18 cellular contexts compared by ENCODE assay signal in the genomic region with DNA sequence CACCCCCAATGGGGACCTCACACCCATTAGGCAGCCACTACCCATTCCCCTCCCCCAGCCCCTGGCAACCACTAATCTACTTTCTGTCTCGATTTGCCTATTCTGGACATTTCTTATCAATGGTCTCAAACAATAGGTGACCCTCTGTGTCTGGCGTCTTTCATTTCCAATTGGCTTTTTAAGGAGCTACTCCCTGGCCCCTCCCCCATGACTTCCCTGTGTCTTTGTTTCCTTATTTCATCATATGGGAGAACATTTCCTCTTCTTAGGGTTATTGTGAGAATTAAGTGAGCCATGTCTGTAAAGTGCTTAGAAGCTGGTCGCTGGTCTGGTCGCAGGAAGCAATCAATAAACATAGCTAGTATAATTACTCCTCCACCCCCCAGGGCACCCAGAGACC.
DNase-seq lines count a peak whose midpoint lies in the region; ATAC-seq and TF ChIP-seq lines count a peak whose summit lies in the region.
"Had no signal": no experiment of that assay in that cellular context is flagged by ENCODE, and none has a peak within 500 bp of the region (broad histone marks: within the 10 kb centered on the region; RNA-seq: fewer than 3 reads in every experiment).

No MANE protein-coding gene starts in this region.

- no peaks in the 10 kb centered on the region for H3K27me3 ChIP-seq in right atrium auricular region
- no peaks in the 10 kb centered on the region for H3K27me3 ChIP-seq in heart left ventricle
- no peaks in the 10 kb centered on the region for H3K27me3 ChIP-seq in muscle layer of colon (ENCODE audit: control insufficient read depth in 1 of 2, insufficient read depth in 2 of 2, low read length in 2 of 2)
- H3K27me3 ChIP-seq in upper lobe of right lung: no peaks in the 10 kb centered on the region
- H3K27me3 ChIP-seq: ovary had no signal

- H3K9me3 ChIP-seq in right atrium auricular region (no peaks in the 10 kb centered on the region), heart left ventricle (no peaks in the 10 kb centered on the region), muscle layer of colon (ENCODE audit: low read length) (no peaks in the 10 kb centered on the region), upper lobe of right lung (no peaks in the 10 kb centered on the region)
- H3K9me3 ChIP-seq: ovary had no signal

- H3K27ac ChIP-seq in right atrium auricular region (peak overlapping the region; percentile 33 to 46), heart left ventricle (peak overlapping the region in 1 of 12 donors; percentile 84), muscle layer of colon (ENCODE audit: low read depth, low read length) (peak overlapping the region; percentile 19), upper lobe of right lung (peak overlapping the region; percentile 1)
- H3K27ac ChIP-seq: ovary, SK-N-MC had no signal

- H3K9ac ChIP-seq in muscle layer of colon (ENCODE audit: low read length): no peak overlapping the region

- DNase-seq in right atrium auricular region (ENCODE audit: low spot score) (no peak), heart left ventricle (no peak), dermis blood vessel endothelial cell (peak; percentile 70), upper lobe of right lung (no peak), DMS53 treated with DMSO at 0.1 percent for 48 hours (lab: John Stamatoyannopoulos, UW; ENCODE audit: unreplicated experiment) (no peak), lower leg skin (ENCODE audit: low spot score in 2 of 2) (no peak)
- DNase-seq: activated CD4-positive, alpha-beta T cell treated with anti-CD3 and anti-CD28 coated beads, Interleukin-2, amount 50 U/mL, for 4 hours; Calu3; endodermal cell; GF-D8; HCEC 1CT; NCI-H446 treated with DMSO at 0.1 percent for 48 hours; ovary; stimulated activated CD4-positive, alpha-beta T cell treated with anti-CD3 and anti-CD28 coated beads, Interleukin-12 subunit alpha, Interleukin-12 subunit beta, amount 100 ng/mL, for 4 hours; stimulated activated naive CD4-positive, alpha-beta T cell treated with Interleukin-2 at 50 U/mL for 16 hours had no signal

- peaks cover 0 to 71% of the 10 kb centered on the region in 2 donors for H3K4me1 ChIP-seq in right atrium auricular region
- H3K4me1 ChIP-seq in heart left ventricle: peaks cover 0 to 54% (median 24%) of the 10 kb centered on the region in 12 donors
- H3K4me1 ChIP-seq in muscle layer of colon (ENCODE audit: insufficient read depth, low read length): peaks cover 69% of the 10 kb centered on the region
- peaks cover 40% of the 10 kb centered on the region for H3K4me1 ChIP-seq in upper lobe of right lung

- H3K36me3 ChIP-seq in right atrium auricular region: peaks cover 2% of the 10 kb centered on the region
- H3K36me3 ChIP-seq in heart left ventricle: peaks cover 0 to 7% (median 2%) of the 10 kb centered on the region in 9 donors
- H3K36me3 ChIP-seq in muscle layer of colon (ENCODE audit: insufficient read depth, low read length): no peaks in the 10 kb centered on the region
- H3K36me3 ChIP-seq in upper lobe of right lung: no peaks in the 10 kb centered on the region
- H3K36me3 ChIP-seq: ovary had no signal

- 57 to 79% (median 69%) methylated on average over 4 of the region's 4 CpGs for WGBS in heart left ventricle, 4 donors
- WGBS in lower leg skin, 2 donors: 80 to 86% methylated on average over 4 of the region's 4 CpGs

- no peak overlapping the region for H3K4me3 ChIP-seq in right atrium auricular region
- no peak overlapping the region for H3K4me3 ChIP-seq in heart left ventricle
- no peak overlapping the region for H3K4me3 ChIP-seq in muscle layer of colon (ENCODE audit: low read depth in 1 of 2, low read length in 2 of 2)
- no peak overlapping the region for H3K4me3 ChIP-seq in upper lobe of right lung
- no peak overlapping the region for H3K4me3 ChIP-seq in lower leg skin (ENCODE audit: low read depth, poor library complexity, severe bottlenecking)
- H3K4me3 ChIP-seq: ovary, SK-N-MC had no signal

- no peak for ATAC-seq in heart left ventricle
- ATAC-seq in upper lobe of right lung: peak; percentile 37
- ATAC-seq in GM18861 (IDR thresholded peaks at IDR 0.05; ENCODE audit: unreplicated experiment): no peak

- TF ChIP-seq POLR2A in heart left ventricle (IDR thresholded peaks at IDR 0.05): no peak
- TF ChIP-seq POLR2A in lower leg skin (IDR thresholded peaks at IDR 0.05): no peak

- TF ChIP-seq CTCF in right atrium auricular region (IDR thresholded peaks at IDR 0.05) (no peak), heart left ventricle (IDR thresholded peaks at IDR 0.05) (no peak), upper lobe of right lung (IDR thresholded peaks at IDR 0.05) (no peak), lower leg skin (IDR thresholded peaks at IDR 0.05) (no peak)

- intact Hi-C loops in heart left ventricle (cut with DNase I): loop anchor here in 2 of 10 donors (5.0 to 10.0 kb wide), 2 partner anchors 81 kb away; partner anchors contain the start of gene SPSB1 (in 1 of the 2)
- intact Hi-C loops in upper lobe of right lung (cut with DNase I): loop anchor here (5.0 kb wide), 1 partner anchor 34 kb away; no protein-coding TSS in a partner anchor
- intact Hi-C loops in lower leg skin (cut with DNase I; ENCODE audit: low total_unique reads): no loop called here
